ENCODE assay signal across 26 cellular contexts in the genomic region with DNA sequence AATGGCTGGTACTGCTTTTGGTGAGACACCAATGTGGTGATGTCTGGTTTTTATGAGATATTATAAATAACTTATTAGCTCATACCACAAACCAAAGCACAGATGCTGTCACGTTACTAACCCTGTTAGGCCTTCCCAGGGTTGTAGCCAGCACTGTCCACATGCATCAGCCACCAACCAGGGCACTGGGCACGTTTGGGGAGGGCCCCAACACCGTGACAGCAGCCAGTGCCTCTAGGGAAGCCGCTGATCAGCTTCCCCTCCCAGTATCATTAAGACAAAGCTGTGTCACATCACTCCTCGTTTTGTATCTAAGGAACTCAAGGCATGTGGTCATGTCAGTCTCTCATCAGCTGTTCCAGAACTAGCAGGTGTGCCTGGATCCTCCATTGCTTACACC. TPM values are rescaled to one million over a fixed set of nuclear protein-coding genes. Genes with fewer than 3 reads are reported as not detected.
DNase-seq lines count a peak whose midpoint lies in the region; ATAC-seq and TF ChIP-seq lines count a peak whose summit lies in the region.
"Had no signal": no experiment of that assay in that cellular context is flagged by ENCODE, and none has a peak within 500 bp of the region (broad histone marks: within the 10 kb centered on the region; RNA-seq: fewer than 3 reads in every experiment).

No MANE protein-coding gene starts in this region.

- no peak for TF ChIP-seq POLR2A in breast epithelium (IDR thresholded peaks at IDR 0.05)
- TF ChIP-seq POLR2A in Peyer's patch (IDR thresholded peaks at IDR 0.05), result no peak

- CTCF ChIA-PET in MCF 10A (lab: Yijun Ruan, JAX), result interaction anchor here (0.7 kb wide), 1 partner anchor 13 kb away, joined by 3 read pairs; no protein-coding TSS in a partner anchor

- H3K4me1 Mint-ChIP-seq in MCF 10A (ENCODE audit: insufficient read depth, unreplicated experiment), result peaks cover 6% of the 10 kb centered on the region
- H3K4me1 Mint-ChIP-seq: activated naive CD8-positive, alpha-beta T cell treated with anti-CD3 and anti-CD28 coated beads for 36 hours; brain; IgD-negative memory B cell; stimulated activated memory B cell treated with anti-CD40 and anti-IgM and Interleukin-4, amounts not matched to agents 10 μg/mL and 1 μg/mL and 100 μg/mL, for 72 hours had no signal

- H4K91ac ChIP-seq in neuronal stem cell (ENCODE audit: low read depth, low read length, poor library complexity), result no peak overlapping the region

- peak overlapping the region; percentile 70 for H3K23ac ChIP-seq in neuronal stem cell (ENCODE audit: low read depth, low read length, poor library complexity)

- H2AFZ ChIP-seq in neuronal stem cell (ENCODE audit: low read length), result no peak overlapping the region

- no peak overlapping the region for H2AK5ac ChIP-seq in neuronal stem cell (ENCODE audit: low read depth, low read length)

- peaks cover 95% of the 10 kb centered on the region for H3K36me3 Mint-ChIP-seq in MCF 10A (ENCODE audit: insufficient read depth, unreplicated experiment)

- H3K4me1 ChIP-seq in breast epithelium (no peaks in the 10 kb centered on the region), neuronal stem cell (ENCODE audit: control insufficient read depth in 2 of 2, insufficient read depth in 1 of 2, low read depth in 1 of 2, low read length in 2 of 2) (no peaks in the 10 kb centered on the region), Peyer's patch (peaks cover 0 to 12% (median 0%) of the 10 kb centered on the region in 4 donors)

- no peak overlapping the region for H3K4ac ChIP-seq in neuronal stem cell (ENCODE audit: low read length)

- H2BK120ac ChIP-seq in neuronal stem cell (ENCODE audit: low read depth, low read length), result no peak overlapping the region

- TF ChIP-seq CTCF in MCF 10A (IDR thresholded peaks at IDR 0.05; ENCODE audit: unreplicated experiment), result no peak
- no peak for TF ChIP-seq CTCF in breast epithelium (IDR thresholded peaks at IDR 0.05)
- TF ChIP-seq CTCF in fibroblast of villous mesenchyme (IDR thresholded peaks at IDR 0.05; ENCODE audit: insufficient read depth, low read depth, low read length), result no peak
- TF ChIP-seq CTCF in Peyer's patch (IDR thresholded peaks at IDR 0.05), result no peak

- H3K4me3 ChIP-seq in breast epithelium, result no peak overlapping the region
- no peak overlapping the region for H3K4me3 ChIP-seq in fibroblast of villous mesenchyme (ENCODE audit: low read depth, low read length)
- no peak overlapping the region for H3K4me3 ChIP-seq in neuronal stem cell (ENCODE audit: low read length in 2 of 2)
- H3K4me3 ChIP-seq in Peyer's patch, result no peak overlapping the region
- H3K4me3 ChIP-seq: GM12878, SK-N-MC had no signal

- H3K9ac ChIP-seq in neuronal stem cell (ENCODE audit: low read depth, low read length, poor library complexity), result no peak overlapping the region

- DNase-seq in MCF 10A (ENCODE audit: unreplicated experiment), result no peak
- DNase-seq in breast epithelium (ENCODE audit: low spot score in 2 of 2), result no peak
- peak; percentile 75 for DNase-seq in fibroblast of villous mesenchyme (ENCODE audit: low read depth)
- DNase-seq in neuronal stem cell (ENCODE audit: low spot score), result no peak
- DNase-seq in retina, result no peak
- no peak for DNase-seq in Peyer's patch
- no peak for DNase-seq in HUDEP-2 (lab: John Stamatoyannopoulos, UW; ENCODE audit: unreplicated experiment in 76 of 76)
- DNase-seq: activated B cell treated with CpG ODN at 0.5 μM for 24 hours; activated CD8-positive, alpha-beta T cell treated with anti-CD3 and anti-CD28 coated beads for 36 hours; activated naive CD8-positive, alpha-beta T cell treated with anti-CD3 and anti-CD28 coated beads for 36 hours; activated T-cell treated with anti-CD3 and anti-CD28 coated beads, Interleukin-2, amount 50 U/mL, for 4 hours; C1 segment of cervical spinal cord; cortex of kidney; foreskin melanocyte; H7; midbrain; NCI-H187; NCI-H2227 treated with DMSO at 0.1 percent for 48 hours; trophoblast cell had no signal

- no CpG with 5 or more reads among the region's 5 CpGs for WGBS in neuronal stem cell (ENCODE audit: extremely low coverage in 2 of 2, insufficient read length in 2 of 2, insufficient replicate concordance in 1 of 2), 2 donors

- intact Hi-C loops in MCF 10A (cut with micrococcal nuclease), result no loop called here
- intact Hi-C loops in breast epithelium (cut with DNase I; ENCODE audit: low total_unique reads), result no loop called here

- H3K14ac ChIP-seq in neuronal stem cell (ENCODE audit: low read length), result no peak overlapping the region

- no peak overlapping the region for H2BK12ac ChIP-seq in neuronal stem cell (ENCODE audit: low read length)

- H3K27ac Mint-ChIP-seq in MCF 10A (ENCODE audit: low read depth, unreplicated experiment), result peak overlapping the region; percentile 39
- H3K27ac Mint-ChIP-seq: activated B cell treated with CpG ODN at 0.5 μM for 24 hours; activated naive CD8-positive, alpha-beta T cell treated with anti-CD3 and anti-CD28 coated beads for 36 hours; IgD-negative memory B cell; stimulated activated memory B cell treated with anti-CD40 and anti-IgM and Interleukin-4, amounts not matched to agents 10 μg/mL and 1 μg/mL and 100 μg/mL, for 72 hours had no signal

- H3K9me3 Mint-ChIP-seq in MCF 10A (ENCODE audit: unreplicated experiment), result no peaks in the 10 kb centered on the region
- H3K9me3 Mint-ChIP-seq: activated B cell treated with CpG ODN at 0.5 μM for 24 hours; activated CD8-positive, alpha-beta T cell treated with anti-CD3 and anti-CD28 coated beads for 36 hours; activated naive CD8-positive, alpha-beta T cell treated with anti-CD3 and anti-CD28 coated beads for 36 hours; activated T-cell treated with anti-CD3 and anti-CD28 coated beads, Interleukin-2, amount 50 U/mL, for 4 hours; brain; IgD-negative memory B cell; stimulated activated memory B cell treated with anti-CD40 and anti-IgM and Interleukin-4, amounts not matched to agents 10 μg/mL and 1 μg/mL and 100 μg/mL, for 72 hours had no signal

- H3K36me3 ChIP-seq in breast epithelium (peaks cover 6% of the 10 kb centered on the region), neuronal stem cell (replicated peaks in 1 of 2; ENCODE audit: control insufficient read depth in 2 of 2, insufficient read depth in 2 of 2, low read length in 2 of 2) (peaks cover 27 to 98% of the 10 kb centered on the region in 2 donors), Peyer's patch (peaks cover 0 to 53% (median 0%) of the 10 kb centered on the region in 3 donors)

- no peaks in the 10 kb centered on the region for H3K79me1 ChIP-seq in neuronal stem cell (ENCODE audit: low read depth, low read length)

- no peak for ATAC-seq in GM18517 (IDR thresholded peaks at IDR 0.05; ENCODE audit: unreplicated experiment)
- ATAC-seq: activated CD8-positive, alpha-beta T cell treated with anti-CD3 and anti-CD28 coated beads for 36 hours; activated T-cell treated with anti-CD3 and anti-CD28 coated beads, Interleukin-2, amount 50 U/mL, for 4 hours; GM12878; stimulated activated memory B cell treated with anti-CD40 and anti-IgM and Interleukin-4, amounts not matched to agents 10 μg/mL and 1 μg/mL and 100 μg/mL, for 72 hours had no signal

- H2BK15ac ChIP-seq in neuronal stem cell (ENCODE audit: low read length), result no peak overlapping the region

- H3K4me2 ChIP-seq in neuronal stem cell (ENCODE audit: insufficient read depth, low read length, poor library complexity, severe bottlenecking), result no peak overlapping the region

- POLR2A ChIA-PET in MCF 10A (lab: Yijun Ruan, JAX), result no interaction called here

- no TSS peak for BruUV-seq in MCF 10A (replicated peaks; lab: Mats Ljungman, UMichigan)

- no peaks in the 10 kb centered on the region for H3K27me3 Mint-ChIP-seq in MCF 10A (ENCODE audit: insufficient read depth, unreplicated experiment)
- H3K27me3 Mint-ChIP-seq: activated B cell treated with CpG ODN at 0.5 μM for 24 hours; activated CD8-positive, alpha-beta T cell treated with anti-CD3 and anti-CD28 coated beads for 36 hours; activated naive CD8-positive, alpha-beta T cell treated with anti-CD3 and anti-CD28 coated beads for 36 hours; IgD-negative memory B cell; stimulated activated memory B cell treated with anti-CD40 and anti-IgM and Interleukin-4, amounts not matched to agents 10 μg/mL and 1 μg/mL and 100 μg/mL, for 72 hours had no signal

- no peak overlapping the region for H2BK5ac ChIP-seq in neuronal stem cell (ENCODE audit: low read length)

- no peaks in the 10 kb centered on the region for H3K27me3 ChIP-seq in breast epithelium
- no peaks in the 10 kb centered on the region for H3K27me3 ChIP-seq in neuronal stem cell (ENCODE audit: control insufficient read depth in 3 of 3, insufficient read depth in 3 of 3, low read depth in 1 of 3, low read length in 3 of 3)
- H3K27me3 ChIP-seq in Peyer's patch, result no peaks in the 10 kb centered on the region

- no peak overlapping the region for H3K27ac ChIP-seq in breast epithelium
- H3K27ac ChIP-seq in neuronal stem cell (replicated peaks; ENCODE audit: low read length), result no peak overlapping the region
- H3K27ac ChIP-seq in Peyer's patch, result no peak overlapping the region
- H3K27ac ChIP-seq: SK-N-MC had no signal

- H3K4me3 Mint-ChIP-seq in MCF 10A (ENCODE audit: unreplicated experiment), result no peak overlapping the region
- H3K4me3 Mint-ChIP-seq: activated B cell treated with CpG ODN at 0.5 μM for 24 hours; activated CD8-positive, alpha-beta T cell treated with anti-CD3 and anti-CD28 coated beads for 36 hours; activated naive CD8-positive, alpha-beta T cell treated with anti-CD3 and anti-CD28 coated beads for 36 hours; activated T-cell treated with anti-CD3 and anti-CD28 coated beads, Interleukin-2, amount 50 U/mL, for 4 hours; brain; IgD-negative memory B cell; stimulated activated memory B cell treated with anti-CD40 and anti-IgM and Interleukin-4, amounts not matched to agents 10 μg/mL and 1 μg/mL and 100 μg/mL, for 72 hours had no signal

- no peak overlapping the region for H3K18ac ChIP-seq in neuronal stem cell (ENCODE audit: low read length)

- H4K8ac ChIP-seq in neuronal stem cell (ENCODE audit: low read depth, low read length), result no peak overlapping the region

- H3K9me3 ChIP-seq in breast epithelium, result no peaks in the 10 kb centered on the region
- no peaks in the 10 kb centered on the region for H3K9me3 ChIP-seq in neuronal stem cell (replicated peaks in 1 of 2; ENCODE audit: control insufficient read depth in 2 of 2, insufficient read depth in 1 of 2, low read depth in 1 of 2, low read length in 2 of 2)
- H3K9me3 ChIP-seq in Peyer's patch, result no peaks in the 10 kb centered on the region

RNA-seq across cellular contexts. Expression of gene URB1, which starts 13.9 kb away (rescaled TPM):
- total RNA-seq in MCF 10A (2022), result 32.3 and 43.5 TPM in 2 replicates
- 10 to 100 TPM; 12.8 to 22.2 (median 20.6) TPM for total RNA-seq in breast epithelium
- total RNA-seq in fibroblast of villous mesenchyme, result 17.4 and 37.1 TPM in 2 replicates
- 2.6 TPM for polyA plus RNA-seq in neuronal stem cell (2013, experiment 1 of 2)
- 2.8 TPM for polyA plus RNA-seq in neuronal stem cell (2013, experiment 2 of 2)
- total RNA-seq in Peyer's patch, result 10 to 100 TPM in 3 of 4 donors, 1 to 10 TPM in 1; 4.4 to 14.9 (median 11.0) TPM

RNA-seq across cellular contexts. Expression of gene EVA1C, which starts 33.5 kb away (rescaled TPM):
- total RNA-seq in MCF 10A (2022) (16.8 and 22.2 TPM in 2 replicates), breast epithelium (10 to 100 TPM; 30.2 to 69.8 (median 58.5) TPM), fibroblast of villous mesenchyme (8.4 and 10.8 TPM in 2 replicates), Peyer's patch (10 to 100 TPM; 22.4 to 35.1 (median 30.3) TPM)
- 0.17 TPM for polyA plus RNA-seq in neuronal stem cell (2013, experiment 1 of 2)
- polyA plus RNA-seq in neuronal stem cell (2013, experiment 2 of 2), result 0.33 TPM
- total RNA-seq: G401, GM12878 had no signal
